In genomic region chr3:126351771-126352475, GRCh38 we compare ENCODE assay signal across 18 cellular contexts. TPM values are rescaled to one million over a fixed set of nuclear protein-coding genes. Genes with fewer than 3 reads are reported as not detected.
DNase-seq lines count a peak whose midpoint lies in the region; ATAC-seq, FAIRE-seq and TF ChIP-seq lines count a peak whose summit lies in the region.
"Had no signal": no experiment of that assay in that cellular context is flagged by ENCODE, and none has a peak within 500 bp of the region (broad histone marks: within the 10 kb centered on the region; RNA-seq: fewer than 3 reads in every experiment).

No MANE protein-coding gene starts in this region.

- ATAC-seq in pancreas (no peak), HG03135 (IDR thresholded peaks at IDR 0.05; ENCODE audit: unreplicated experiment) (no peak), T-cell (replicated peaks in 1 of 4) (no peak)
- ATAC-seq: activated naive CD8-positive, alpha-beta T cell treated with anti-CD3 and anti-CD28 coated beads, Interleukin-2, amount 50 U/mL, for 24 hours; esophagus mucosa; SK-N-SH treated with all-trans-retinoic acid at 6 μM for 48 hours had no signal

- 94 to 97% methylated on average over 16 to 18 of the region's 18 CpGs for WGBS in endodermal cell (ENCODE audit: insufficient coverage in 1 of 2, insufficient read length in 1 of 2), 2 experiments
- 82 to 87% methylated on average over 18 of the region's 18 CpGs for WGBS in pancreas, 2 donors

- peak; percentile 7 for TF ChIP-seq CTCF in AG09309 (IDR thresholded peaks at IDR 0.05; ENCODE audit: control insufficient read depth, insufficient read depth, low read depth, low read length, missing control alignments)
- TF ChIP-seq CTCF in HFFc6 (IDR thresholded peaks at IDR 0.05) = peak; percentile 48; the same call in 1 of the 2 replicates
- peak; percentile 51 for TF ChIP-seq CTCF in endodermal cell (conservative IDR thresholded peaks at IDR 0.05)
- TF ChIP-seq CTCF in pancreas (IDR thresholded peaks at IDR 0.05) = no peak

- H3K4me1 ChIP-seq in endodermal cell (ENCODE audit: control insufficient read depth, insufficient read depth, low read length) (peaks cover 4% of the 10 kb centered on the region), pancreas (peaks cover 12 to 18% (median 15%) of the 10 kb centered on the region in 3 donors)

- POLR2A ChIA-PET in T-cell (lab: Charles Lee) = no interaction called here

- H3K36me3 ChIP-seq in endodermal cell (ENCODE audit: control insufficient read depth, insufficient read depth, low read length) = no peaks in the 10 kb centered on the region
- peaks cover 0 to 40% (median 16%) of the 10 kb centered on the region in 3 donors for H3K36me3 ChIP-seq in pancreas
- H3K36me3 ChIP-seq: neutrophil had no signal

- H3K9me3 ChIP-seq in endodermal cell (ENCODE audit: control insufficient read depth, low read length) (no peaks in the 10 kb centered on the region), pancreas (no peaks in the 10 kb centered on the region)
- H3K9me3 ChIP-seq: neutrophil, thyroid gland had no signal

- no peak overlapping the region for H3K27ac Mint-ChIP-seq in HFFc6
- H3K27ac Mint-ChIP-seq in endodermal cell = no peak overlapping the region
- no peak overlapping the region for H3K27ac Mint-ChIP-seq in T-cell
- H3K27ac Mint-ChIP-seq: activated naive CD8-positive, alpha-beta T cell treated with anti-CD3 and anti-CD28 coated beads, Interleukin-2, amount 50 U/mL, for 24 hours had no signal

- no peaks in the 10 kb centered on the region for H3K36me3 Mint-ChIP-seq in HFFc6 (ENCODE audit: low read depth)
- peaks cover 10% of the 10 kb centered on the region for H3K36me3 Mint-ChIP-seq in endodermal cell (ENCODE audit: low read depth)
- no peaks in the 10 kb centered on the region for H3K36me3 Mint-ChIP-seq in T-cell

- no peak overlapping the region for H3K27ac ChIP-seq in endodermal cell (ENCODE audit: low read depth, low read length)
- H3K27ac ChIP-seq in pancreas = no peak overlapping the region
- H3K27ac ChIP-seq: neutrophil, thyroid gland had no signal

- CTCF ChIA-PET in T-cell (lab: Charles Lee) = no interaction called here

- no peaks in the 10 kb centered on the region for H3K9me3 Mint-ChIP-seq in HFFc6
- H3K9me3 Mint-ChIP-seq in endodermal cell = no peaks in the 10 kb centered on the region
- H3K9me3 Mint-ChIP-seq in T-cell = no peaks in the 10 kb centered on the region
- H3K9me3 Mint-ChIP-seq: activated naive CD8-positive, alpha-beta T cell treated with anti-CD3 and anti-CD28 coated beads, Interleukin-2, amount 50 U/mL, for 24 hours had no signal

- no peak overlapping the region for H3K9ac ChIP-seq in endodermal cell (ENCODE audit: extremely low read depth, low read length, poor library complexity, severe bottlenecking)

- no peaks in the 10 kb centered on the region for H3K27me3 ChIP-seq in endodermal cell (ENCODE audit: control insufficient read depth, insufficient read depth, low read length, poor library complexity, severe bottlenecking)
- H3K27me3 ChIP-seq in pancreas = no peaks in the 10 kb centered on the region
- H3K27me3 ChIP-seq: thyroid gland had no signal

- H3K4me3 Mint-ChIP-seq in HFFc6 (no peak overlapping the region), endodermal cell (no peak overlapping the region), T-cell (no peak overlapping the region)
- H3K4me3 Mint-ChIP-seq: activated naive CD8-positive, alpha-beta T cell treated with anti-CD3 and anti-CD28 coated beads, Interleukin-2, amount 50 U/mL, for 24 hours had no signal

- no peak overlapping the region for H3K4me3 ChIP-seq in AG09309 (ENCODE audit: control insufficient read depth, low read depth, low read length)
- no peak overlapping the region for H3K4me3 ChIP-seq in endodermal cell (ENCODE audit: low read length)
- H3K4me3 ChIP-seq in pancreas = no peak overlapping the region
- H3K4me3 ChIP-seq: thyroid gland had no signal

- no peak for FAIRE-seq in pancreas (lab: Jason Lieb, UNC)
- FAIRE-seq: colon had no signal

- DNase-seq in AG09309 (ENCODE audit: low read depth) (no peak), HFFc6 (no peak), endodermal cell (no peak), pancreas (peak in 4 of 6 donors; percentile 20 to 66 (median 46)), GM19240 (ENCODE audit: insufficient read length, low spot score) (no peak), T-cell (no peak)
- no peak for DNase-seq in stimulated activated CD4-positive, alpha-beta T cell treated with anti-CD3 and anti-CD28 coated beads, Interleukin-4, amount 100 ng/mL, for 1 hour
- DNase-seq: activated CD8-positive, alpha-beta memory T cell treated with anti-CD3 and anti-CD28 coated beads, Interleukin-2, amount 50 U/mL, for 48 hours; activated naive CD8-positive, alpha-beta T cell treated with anti-CD3 and anti-CD28 coated beads, Interleukin-2, amount 50 U/mL, for 24 hours; DMS 273 treated with DMSO at 0.1 percent for 48 hours; NCI-H2171; thyroid gland had no signal

- H3K4me1 Mint-ChIP-seq in HFFc6 (ENCODE audit: low read depth) (peaks cover 16% of the 10 kb centered on the region), endodermal cell (peaks cover 6% of the 10 kb centered on the region), T-cell (peaks cover 7 to 13% (median 8%) of the 10 kb centered on the region in 3 donors)

- H3K27me3 Mint-ChIP-seq in HFFc6 (ENCODE audit: insufficient read depth) (peaks cover 4% of the 10 kb centered on the region), endodermal cell (ENCODE audit: insufficient read depth) (no peaks in the 10 kb centered on the region), T-cell (peaks cover 8 to 17% of the 10 kb centered on the region in 2 donors)

- intact Hi-C loops in pancreas (cut with DNase I) = loop anchor here in 1 of 3 donors (5.0 kb wide), 1 partner anchor 85 kb away; no protein-coding TSS in a partner anchor

RNA-seq across cellular contexts. Expression of gene KLF15, which starts 5.3 kb away (rescaled TPM):
- 1 to 10 TPM in 2 of 6 experiments, under 1 TPM in 4; 0.63 to 1.2 (median 0.81) TPM for total RNA-seq in HFFc6 (2021; fragmentation: NEBNext Ultra II Directional; extraction: Animal tissue kit (Norgen Biotek cat#: 25700))
- total RNA-seq in endodermal cell (10 to 100 TPM; 20.7 to 31.1 TPM), pancreas (10 to 100 TPM; 15.2 to 38.3 (median 30.6) TPM), T-cell (under 1 TPM; 0.26 to 0.75 (median 0.35) TPM)
- 7.3 TPM for polyA plus RNA-seq in endodermal cell (2013, experiment 1 of 2)
- 5.6 TPM for polyA plus RNA-seq in endodermal cell (2013, experiment 2 of 2)
- polyA plus RNA-seq in pancreas = 10 to 100 TPM; 11.3 to 27.1 TPM

RNA-seq across cellular contexts. Expression of gene CFAP100, which starts 42.8 kb away (rescaled TPM):
- not detected for total RNA-seq in HFFc6 (2021; fragmentation: NEBNext Ultra II Directional; extraction: Animal tissue kit (Norgen Biotek cat#: 25700))
- total RNA-seq in endodermal cell (under 1 TPM; 0.44 to 0.66 TPM), pancreas (not detected), T-cell (not detected)
- 2.6 TPM for polyA plus RNA-seq in endodermal cell (2013, experiment 1 of 2)
- polyA plus RNA-seq in endodermal cell (2013, experiment 2 of 2) = 1.6 TPM
- not detected for polyA plus RNA-seq in pancreas
- total RNA-seq: esophagus mucosa, lung microvascular endothelial cell, thyroid gland had no signal

Comparison
In these comparisons a context has a peak if more than half of its experiments do, and no peak if none do; other contexts are left out.
1. DNase-seq: peak in pancreas (4 of 6); none in AG09309 (single experiment), HFFc6 (single experiment), endodermal cell (single experiment), GM19240 (single experiment), stimulated activated CD4-positive, alpha-beta T cell treated with anti-CD3 and anti-CD28 coated beads, Interleukin-4, amount 100 ng/mL, for 1 hour (single experiment) and T-cell (0 of 34).
2. CTCF ChIP-seq: peak in AG09309 (single experiment), HFFc6 (single experiment) and endodermal cell (single experiment); none in pancreas (0 of 4).
3. RNA of gene KLF15, which starts 5.3 kb away (total RNA-seq): 15.2 to 38.3 TPM in pancreas and 20.7 to 31.1 TPM in endodermal cell; 0.63 to 1.2 TPM in HFFc6 and 0.26 to 0.75 TPM in T-cell; every median in the first group is over 4 times any median in the second.